ENCODE assay signal across 7 cellular contexts in the genomic region with DNA sequence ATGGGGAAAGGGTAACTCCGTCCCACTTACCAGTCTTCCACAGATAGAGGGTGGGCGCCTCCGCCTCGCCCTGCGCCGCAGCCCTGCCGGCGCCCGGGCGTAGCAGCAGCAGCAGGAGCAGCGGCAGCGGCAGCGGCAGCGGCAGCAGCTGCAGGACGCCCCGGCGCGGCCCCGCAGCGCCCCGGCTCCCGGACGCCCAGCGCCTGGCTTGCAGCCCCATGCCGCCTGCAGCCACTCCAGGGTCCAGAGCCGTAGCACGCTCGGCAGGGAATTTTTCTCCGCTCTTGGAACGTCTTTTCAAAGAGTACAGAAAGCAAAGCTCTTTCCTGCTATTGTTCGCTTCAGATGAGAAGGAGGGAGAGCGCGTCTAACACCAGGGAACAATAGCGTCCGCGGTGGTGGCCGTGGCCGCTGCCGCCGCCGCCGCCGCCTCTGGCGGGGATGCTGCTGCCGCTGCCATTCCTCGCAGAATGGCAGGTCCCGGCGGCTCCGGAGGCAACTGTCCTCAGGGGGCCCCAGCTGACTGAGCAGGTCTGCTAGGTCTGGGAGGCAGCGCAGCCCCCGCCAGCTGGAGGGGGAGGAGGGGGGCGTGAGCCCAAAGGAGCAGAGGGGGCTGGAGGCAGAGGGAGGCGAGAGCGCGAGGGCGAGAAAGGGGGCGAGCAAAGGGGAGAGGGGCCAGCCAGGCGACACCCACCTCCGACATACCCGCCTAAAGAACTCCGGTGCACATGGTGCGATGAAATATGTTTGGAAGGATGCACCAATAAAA. TPM values are rescaled to one million over a fixed set of nuclear protein-coding genes. Genes with fewer than 3 reads are reported as not detected.
A peak's percentile ranks its signal among the peaks of the same experiment; 100 is the strongest.
DNase-seq lines count a peak whose midpoint lies in the region; ATAC-seq and TF ChIP-seq lines count a peak whose summit lies in the region.

Gene THSD7A, minus strand, starts transcription at position 472 of the 769 bp plus-strand sequence. Its CDS starts 252 bp downstream, at position 220.

- peak within 1 kb of the TSS; percentile 31 for H3K4me3 ChIP-seq in GM06990 (replicated peaks; ENCODE audit: low read depth, low read length)

- peaks cover 2% of the 10 kb centered on the region; the same call in 1 of the 2 replicates for H3K27me3 ChIP-seq in GM06990 (replicated peaks; ENCODE audit: control insufficient read depth, insufficient read depth, low read length)

- intact Hi-C loops in left ventricle myocardium superior (cut with micrococcal nuclease), result no loop called here
- intact Hi-C loops in posterior cingulate gyrus (cut with DNase I), result loop anchor here (10.0 kb wide), 2 partner anchors 397 to 663 kb away; no protein-coding TSS in a partner anchor

- ATAC-seq in HG02678 (IDR thresholded peaks at IDR 0.05; ENCODE audit: unreplicated experiment), result peak; percentile 65
- peak; percentile 96 for ATAC-seq in left ventricle myocardium superior

- in situ Hi-C loops in G401 (cut with HindIII; ENCODE audit: low sequenced_read_pairs), result no loop called here

- H3K36me3 ChIP-seq in GM06990 (ENCODE audit: control insufficient read depth, insufficient read depth, low read length), result no peaks in the 10 kb centered on the region

- no peak for TF ChIP-seq CTCF in GM06990 (IDR thresholded peaks at IDR 0.05; ENCODE audit: insufficient read depth, low read length, poor library complexity, severe bottlenecking)

- DNase-seq in GM06990 (ENCODE audit: extremely low read depth, insufficient read length), result peak; percentile 26
- peak; percentile 51 for DNase-seq in NCI-H2227 treated with DMSO at 0.1 percent for 48 hours (lab: John Stamatoyannopoulos, UW)
- DNase-seq in amniotic epithelial cell (ENCODE audit: low read depth), result peak; percentile 34
- DNase-seq in left ventricle myocardium superior, result peak; percentile 55
- DNase-seq in posterior cingulate gyrus, result peak; percentile 21 to 92 (median 40)
- no peak for DNase-seq in G401 (ENCODE audit: low spot score)

RNA-seq across cellular contexts. Expression of gene THSD7A, which starts in this region (rescaled TPM):
- total RNA-seq in left ventricle myocardium superior, result 1.0 TPM
- total RNA-seq in G401 (2014; rRNA removed; shearing (Covaris generic)), result not detected in 2 replicates
